In genomic region chr4:105990933-105991332, GRCh38 we compare ENCODE assay signal across 8 cellular contexts.
DNase-seq lines count a peak whose midpoint lies in the region; ATAC-seq, FAIRE-seq and TF ChIP-seq lines count a peak whose summit lies in the region.

No MANE protein-coding gene starts in this region.

- peak; percentile 49 for ATAC-seq in HG03342 (IDR thresholded peaks at IDR 0.05; ENCODE audit: unreplicated experiment)
- peak; percentile 49 for ATAC-seq in GM12878
- ATAC-seq in stimulated activated naive CD8-positive, alpha-beta T cell treated with anti-CD3 and anti-CD28 coated beads, Interleukin-15, Interleukin-2, amounts not matched to agents 100 U/mL and 50 U/mL, for 24 hours = no peak
- no peak for ATAC-seq in HG03439 (IDR thresholded peaks at IDR 0.05; ENCODE audit: unreplicated experiment)
- ATAC-seq in GM19395 (IDR thresholded peaks at IDR 0.05; ENCODE audit: unreplicated experiment) = no peak

- H3K27ac ChIP-seq in GM12878 (ENCODE audit: control insufficient read depth, insufficient read depth) (no peak overlapping the region), stomach (peak overlapping the region in 4 of 5 donors; percentile 33 to 47 (median 41))

- H3K79me2 ChIP-seq in GM12878 (ENCODE audit: control insufficient read depth, insufficient read depth, low read length) = no peaks in the 10 kb centered on the region

- no peak for TF ChIP-seq EP300 in GM12878 (IDR thresholded peaks at IDR 0.05; ENCODE audit: borderline replicate concordance in 1 of 2, control insufficient read depth in 1 of 2, low read depth in 2 of 2, low read length in 2 of 2)
- TF ChIP-seq EP300 in stomach (IDR thresholded peaks at IDR 0.05) = no peak

- BruUV-seq in GM12878 (replicated peaks; lab: Mats Ljungman, UMichigan) = no TSS peak

- CTCF ChIA-PET in GM12878 (lab: Yijun Ruan, JAX) = no interaction called here

- intact Hi-C loops in GM12878 (cut with micrococcal nuclease; ENCODE audit: unreplicated experiment) (no loop called here), stomach (cut with DNase I; ENCODE audit: low total_unique reads) (no loop called here)

- no peak overlapping the region for H3K4me3 ChIP-seq in GM12878
- H3K4me3 ChIP-seq in stomach = no peak overlapping the region
- no peak overlapping the region for H3K4me3 ChIP-seq in H7 (ENCODE audit: insufficient read depth, low read depth, low read length)

- in situ Hi-C loops in GM12878 (cut with MboI) = no loop called here

- POLR2A ChIA-PET in GM12878 (lab: Charles Lee) = no interaction called here

- FAIRE-seq in GM12878 (lab: Jason Lieb, UNC) = no peak

- H3K4me1 ChIP-seq in GM12878 (ENCODE audit: control insufficient read depth, insufficient read depth, low read length) = no peaks in the 10 kb centered on the region
- peaks cover 0 to 12% (median 0%) of the 10 kb centered on the region in 4 donors for H3K4me1 ChIP-seq in stomach

- H2AFZ ChIP-seq in GM12878 (ENCODE audit: control insufficient read depth, low read depth, low read length) = no peak overlapping the region

- no peak overlapping the region for H3K4me2 ChIP-seq in GM12878 (ENCODE audit: control insufficient read depth, insufficient read depth)

- H3K27me3 ChIP-seq in GM12878 (replicated peaks in 1 of 2; ENCODE audit: control insufficient read depth in 2 of 2, insufficient read depth in 2 of 2, low read length in 1 of 2) = no peaks in the 10 kb centered on the region; a peak in 1 of 4 replicates
- H3K27me3 ChIP-seq in stomach = no peaks in the 10 kb centered on the region
- no peaks in the 10 kb centered on the region for H3K27me3 ChIP-seq in H7 (ENCODE audit: control insufficient read depth, insufficient read depth, low read length)

- H3K36me3 ChIP-seq in GM12878 (ENCODE audit: control insufficient read depth in 2 of 2, insufficient read depth in 2 of 2, low read length in 1 of 2) (no peaks in the 10 kb centered on the region), stomach (no peaks in the 10 kb centered on the region), H7 (replicated peaks; ENCODE audit: control insufficient read depth, insufficient read depth, low read length) (no peaks in the 10 kb centered on the region)

- TF ChIP-seq POLR2A in GM12878 (IDR thresholded peaks at IDR 0.05; ENCODE audit: low read depth, low read length) (no peak), stomach (IDR thresholded peaks at IDR 0.05) (no peak)

- no peak for TF ChIP-seq RAD21 in GM12878 (IDR thresholded peaks at IDR 0.05; ENCODE audit: insufficient read depth, low read depth, low read length)

- RAD21 ChIA-PET in GM12878 (lab: Charles Lee; ENCODE audit: unreplicated experiment) = no interaction called here

- TF ChIP-seq CTCF in GM12878 (IDR thresholded peaks at IDR 0.05 in 2 of 3, conservative IDR thresholded peaks at IDR 0.05 in 1 of 3; ENCODE audit: control insufficient read depth in 2 of 3, extremely low read depth in 1 of 3, insufficient read depth in 1 of 3, low read depth in 3 of 3, low read length in 3 of 3) (no peak), stomach (IDR thresholded peaks at IDR 0.05) (no peak)

- SMC1A ChIA-PET in GM12878 (lab: Charles Lee; ENCODE audit: uncharacterized antibody, unreplicated experiment) = no interaction called here

- H3K9ac ChIP-seq in GM12878 (ENCODE audit: control insufficient read depth, insufficient read depth, low read length) = no peak overlapping the region

- H3K9me3 ChIP-seq in GM12878 (replicated peaks; ENCODE audit: control insufficient read depth, insufficient read depth, low read length) = no peaks in the 10 kb centered on the region
- no peaks in the 10 kb centered on the region for H3K9me3 ChIP-seq in stomach

- WGBS in GM12878 (ENCODE audit: insufficient coverage, insufficient replicate concordance, low lambda C conversion rate, missing lambda C conversion rate) = 19% methylated on average over 3 of the region's 3 CpGs
- 34 to 50% (median 39%) methylated on average over 3 of the region's 3 CpGs for WGBS in stomach, 5 donors

- no peaks in the 10 kb centered on the region for H4K20me1 ChIP-seq in GM12878 (ENCODE audit: control insufficient read depth, insufficient read depth)

- DNase-seq in GM12878 (ENCODE audit: low read depth, low spot score) (no peak), hippocampal formation (lab: John Stamatoyannopoulos, UW) (peak; percentile 20 to 24), stomach (peak; percentile 43), H7 (no peak)
- no peak for DNase-seq in stimulated activated naive CD8-positive, alpha-beta T cell treated with anti-CD3 and anti-CD28 coated beads, Interleukin-15, Interleukin-2, amounts not matched to agents 100 U/mL and 50 U/mL, for 24 hours

TF ChIP-seq in GM12878, 131 proteins besides CTCF, POLR2A, EP300 and RAD21:
- TF ChIP-seq, protein P1, sequence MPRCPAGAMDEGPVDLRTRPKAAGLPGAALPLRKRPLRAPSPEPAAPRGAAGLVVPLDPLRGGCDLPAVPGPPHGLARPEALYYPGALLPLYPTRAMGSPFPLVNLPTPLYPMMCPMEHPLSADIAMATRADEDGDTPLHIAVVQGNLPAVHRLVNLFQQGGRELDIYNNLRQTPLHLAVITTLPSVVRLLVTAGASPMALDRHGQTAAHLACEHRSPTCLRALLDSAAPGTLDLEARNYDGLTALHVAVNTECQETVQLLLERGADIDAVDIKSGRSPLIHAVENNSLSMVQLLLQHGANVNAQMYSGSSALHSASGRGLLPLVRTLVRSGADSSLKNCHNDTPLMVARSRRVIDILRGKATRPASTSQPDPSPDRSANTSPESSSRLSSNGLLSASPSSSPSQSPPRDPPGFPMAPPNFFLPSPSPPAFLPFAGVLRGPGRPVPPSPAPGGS (IDR thresholded peaks at IDR 0.05; ENCODE audit: borderline replicate concordance, insufficient read depth, low read depth, low read length, poor library complexity, severe bottlenecking) = no peak
- TF ChIP-seq SREBF1 (IDR thresholded peaks at IDR 0.05; ENCODE audit: low read length) = no peak

Comparison
In these comparisons a context has a peak if more than half of its experiments do, and no peak if none do; other contexts are left out.
1. ATAC-seq: peak in HG03342 (single experiment) and GM12878 (single experiment); none in stimulated activated naive CD8-positive, alpha-beta T cell treated with anti-CD3 and anti-CD28 coated beads, Interleukin-15, Interleukin-2, amounts not matched to agents 100 U/mL and 50 U/mL, for 24 hours (single experiment), HG03439 (single experiment) and GM19395 (single experiment).
2. DNase-seq: peak in hippocampal formation (2 of 2) and stomach (single experiment); none in GM12878 (single experiment), stimulated activated naive CD8-positive, alpha-beta T cell treated with anti-CD3 and anti-CD28 coated beads, Interleukin-15, Interleukin-2, amounts not matched to agents 100 U/mL and 50 U/mL, for 24 hours (single experiment) and H7 (single experiment).